In genomic region chr2:11344956-11345671, GRCh38 we compare ENCODE assay signal across 8 cellular contexts. TPM values are rescaled to one million over a fixed set of nuclear protein-coding genes. Genes with fewer than 3 reads are reported as not detected.
DNase-seq lines count a peak whose midpoint lies in the region; ATAC-seq, FAIRE-seq and TF ChIP-seq lines count a peak whose summit lies in the region.

No MANE protein-coding gene starts in this region.

- peaks cover 3% of the 10 kb centered on the region for H4K20me1 ChIP-seq in mammary epithelial cell (ENCODE audit: insufficient read depth, low read length)

- peak overlapping the region; percentile 90 for H3K4me2 ChIP-seq in mammary epithelial cell (ENCODE audit: insufficient read depth, low read depth, low read length)

- H3K36me3 ChIP-seq in mammary epithelial cell (ENCODE audit: insufficient read depth, low read length) (no peaks in the 10 kb centered on the region), small intestine (ENCODE audit: control insufficient read depth in 2 of 2, insufficient read depth in 2 of 2, low read length in 2 of 2) (no peaks in the 10 kb centered on the region)

- H3K4me3 ChIP-seq in mammary epithelial cell (replicated peaks in 1 of 3; ENCODE audit: insufficient read depth in 1 of 3, low read depth in 2 of 3, low read length in 3 of 3) (peak overlapping the region; percentile 46 to 96 (median 91)), small intestine (ENCODE audit: low read depth in 1 of 2, low read length in 2 of 2) (peak overlapping the region; percentile 96 to 99)

- FAIRE-seq in small intestine (lab: Jason Lieb, UNC) = no peak

- H3K27ac ChIP-seq in mammary epithelial cell (ENCODE audit: insufficient read depth, low read depth, low read length) (peak overlapping the region; percentile 93), small intestine (ENCODE audit: low read depth in 1 of 2, low read length in 1 of 2) (peak overlapping the region; percentile 98 to 99)

- peak overlapping the region; percentile 84 for H2AFZ ChIP-seq in mammary epithelial cell (ENCODE audit: low read depth, low read length)

- TSS peak; percentile 76 for BruUV-seq in mammary epithelial cell (replicated peaks; lab: Mats Ljungman, UMichigan)

- TF ChIP-seq CTCF in mammary epithelial cell (conservative IDR thresholded peaks at IDR 0.05 in 1 of 2, IDR thresholded peaks at IDR 0.05 in 1 of 2; ENCODE audit: extremely low read depth in 1 of 2, insufficient read depth in 1 of 2, low read depth in 1 of 2, low read length in 2 of 2) = peak in 1 of 2 donors; percentile 3

- H3K27me3 ChIP-seq in mammary epithelial cell (ENCODE audit: insufficient read depth, low read length) (no peaks in the 10 kb centered on the region), small intestine (ENCODE audit: control insufficient read depth in 2 of 2, insufficient read depth in 2 of 2, low read length in 2 of 2) (no peaks in the 10 kb centered on the region)

- in situ Hi-C loops in mammary epithelial cell (cut with MboI; ENCODE audit: low sequenced_read_pairs in 2 of 2) = no loop called here

- H3K9ac ChIP-seq in mammary epithelial cell (ENCODE audit: insufficient read depth, low read length) = peak overlapping the region; percentile 84

- no peak for DNase-seq in Right ventricle myocardium inferior (ENCODE audit: missing footprints)
- DNase-seq in cardiac septum (ENCODE audit: low spot score) = no peak
- DNase-seq in RPMI7951 (ENCODE audit: low read depth) = peak; percentile 89
- no peak for DNase-seq in mammary epithelial cell
- peak; percentile 89 for DNase-seq in islet precursor cell
- peak; percentile 91 for DNase-seq in small intestine
- DNase-seq in NCI-H774 (lab: John Stamatoyannopoulos, UW) = no peak

- WGBS in mammary epithelial cell (ENCODE audit: low coverage, missing lambda C conversion rate) = 8% methylated on average over 22 of the region's 58 CpGs
- 2% methylated on average over 48 to 58 of the region's 58 CpGs for WGBS in small intestine, 3 donors

- CTCF ChIA-PET in mammary epithelial cell (lab: Charles Lee; ENCODE audit: low non-redundant PET) = no interaction called here

- H3K4me1 ChIP-seq in mammary epithelial cell (ENCODE audit: insufficient read depth, low read length) (peaks cover 22% of the 10 kb centered on the region), small intestine (ENCODE audit: control insufficient read depth in 2 of 2, insufficient read depth in 1 of 2, low read depth in 1 of 2, low read length in 1 of 2) (peaks cover 2 to 5% of the 10 kb centered on the region in 2 donors)

- dilution Hi-C loops in mammary epithelial cell (cut with HindIII; ENCODE audit: low sequenced_read_pairs) = no loop called here

- intact Hi-C loops in Right ventricle myocardium inferior (cut with DNase I) (loop anchor here (2.0 to 5.0 kb wide), 5 partner anchors 30 to 113 kb away; no protein-coding TSS in a partner anchor), cardiac septum (cut with DNase I) (loop anchor here (2.0 kb wide), 2 partner anchors 60 to 110 kb away; no protein-coding TSS in a partner anchor), mammary epithelial cell (cut with micrococcal nuclease) (loop anchor here (1.0 to 5.0 kb wide), 4 partner anchors 29 to 108 kb away; no protein-coding TSS in a partner anchor)

- no peaks in the 10 kb centered on the region for H3K9me3 ChIP-seq in mammary epithelial cell (replicated peaks; ENCODE audit: insufficient read depth, low read length)
- no peaks in the 10 kb centered on the region for H3K9me3 ChIP-seq in small intestine (ENCODE audit: control insufficient read depth, low read depth)

- peaks cover 42% of the 10 kb centered on the region for H3K79me2 ChIP-seq in mammary epithelial cell (ENCODE audit: insufficient read depth, low read length)

- ATAC-seq in Right ventricle myocardium inferior = peak; percentile 69
- peak; percentile 29 for ATAC-seq in HG03039 (IDR thresholded peaks at IDR 0.05; ENCODE audit: unreplicated experiment)

RNA-seq across cellular contexts. Expression of gene ROCK2, which starts 0.7 kb away (rescaled TPM):
- total RNA-seq in Right ventricle myocardium inferior (34.4 TPM), cardiac septum (48.6 TPM), mammary epithelial cell (10 to 100 TPM; 38.6 to 44.0 TPM)
- total RNA-seq in RPMI7951 (2014; rRNA removed; shearing (Covaris generic)) = 36.6 and 45.4 TPM in 2 replicates
- polyA plus RNA-seq in mammary epithelial cell (5.8 TPM), small intestine (10 to 100 TPM; 12.0 to 17.7 (median 14.3) TPM)
- polyA minus RNA-seq in mammary epithelial cell = 15.2 TPM

Comparison
In these comparisons a context has a peak if more than half of its experiments do, and no peak if none do; other contexts are left out.
1. DNase-seq: peak in RPMI7951 (single experiment), islet precursor cell (single experiment) and small intestine (single experiment); none in Right ventricle myocardium inferior (single experiment), cardiac septum (single experiment), mammary epithelial cell (single experiment) and NCI-H774 (single experiment).